1 cellular context compared by ENCODE assay signal in the genomic region with DNA sequence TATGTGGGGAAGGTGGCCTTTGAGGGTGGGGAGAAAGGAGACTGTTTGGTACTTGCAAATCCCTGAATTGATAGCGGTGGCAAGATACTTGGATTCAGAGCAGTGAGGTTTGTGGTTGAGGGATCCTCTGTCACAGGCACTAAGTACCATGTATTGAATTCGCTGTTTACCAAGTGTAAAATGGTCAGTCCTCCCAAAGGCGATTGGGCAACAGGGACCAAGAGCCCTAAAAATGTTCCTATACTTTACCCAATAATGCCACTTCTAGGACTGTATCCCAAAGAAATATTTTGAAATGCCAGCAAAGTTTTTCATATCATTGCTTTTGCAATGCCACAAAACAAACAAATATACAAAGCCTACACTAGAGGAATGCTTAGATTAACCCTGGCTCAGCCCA.
TF ChIP-seq lines count a peak whose summit lies in the region.

No MANE protein-coding gene starts in this region.

TF ChIP-seq in K562, 482 proteins besides CTCF, POLR2A, EP300 and RAD21:
- TF ChIP-seq, protein P1, sequence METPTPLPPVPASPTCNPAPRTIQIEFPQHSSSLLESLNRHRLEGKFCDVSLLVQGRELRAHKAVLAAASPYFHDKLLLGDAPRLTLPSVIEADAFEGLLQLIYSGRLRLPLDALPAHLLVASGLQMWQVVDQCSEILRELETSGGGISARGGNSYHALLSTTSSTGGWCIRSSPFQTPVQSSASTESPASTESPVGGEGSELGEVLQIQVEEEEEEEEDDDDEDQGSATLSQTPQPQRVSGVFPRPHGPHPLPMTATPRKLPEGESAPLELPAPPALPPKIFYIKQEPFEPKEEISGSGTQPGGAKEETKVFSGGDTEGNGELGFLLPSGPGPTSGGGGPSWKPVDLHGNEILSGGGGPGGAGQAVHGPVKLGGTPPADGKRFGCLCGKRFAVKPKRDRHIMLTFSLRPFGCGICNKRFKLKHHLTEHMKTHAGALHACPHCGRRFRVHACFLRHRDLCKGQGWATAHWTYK (CRISPR knock-in tag; IDR thresholded peaks at IDR 0.05) = no peak
- TF ChIP-seq CEBPG (CRISPR knock-in tag; IDR thresholded peaks at IDR 0.05) = no peak
- TF ChIP-seq CEBPG (tag; conservative IDR thresholded peaks at IDR 0.05 in 1 of 2, IDR thresholded peaks at IDR 0.05 in 1 of 2) = peak; percentile 26 to 31; a peak in 1 of 4 replicates
- TF ChIP-seq, protein P2, sequence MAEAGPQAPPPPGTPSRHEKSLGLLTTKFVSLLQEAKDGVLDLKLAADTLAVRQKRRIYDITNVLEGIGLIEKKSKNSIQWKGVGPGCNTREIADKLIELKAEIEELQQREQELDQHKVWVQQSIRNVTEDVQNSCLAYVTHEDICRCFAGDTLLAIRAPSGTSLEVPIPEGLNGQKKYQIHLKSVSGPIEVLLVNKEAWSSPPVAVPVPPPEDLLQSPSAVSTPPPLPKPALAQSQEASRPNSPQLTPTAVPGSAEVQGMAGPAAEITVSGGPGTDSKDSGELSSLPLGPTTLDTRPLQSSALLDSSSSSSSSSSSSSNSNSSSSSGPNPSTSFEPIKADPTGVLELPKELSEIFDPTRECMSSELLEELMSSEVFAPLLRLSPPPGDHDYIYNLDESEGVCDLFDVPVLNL (CRISPR knock-in tag; IDR thresholded peaks at IDR 0.05; ENCODE audit: low read depth) = no peak
- TF ChIP-seq, protein P3, sequence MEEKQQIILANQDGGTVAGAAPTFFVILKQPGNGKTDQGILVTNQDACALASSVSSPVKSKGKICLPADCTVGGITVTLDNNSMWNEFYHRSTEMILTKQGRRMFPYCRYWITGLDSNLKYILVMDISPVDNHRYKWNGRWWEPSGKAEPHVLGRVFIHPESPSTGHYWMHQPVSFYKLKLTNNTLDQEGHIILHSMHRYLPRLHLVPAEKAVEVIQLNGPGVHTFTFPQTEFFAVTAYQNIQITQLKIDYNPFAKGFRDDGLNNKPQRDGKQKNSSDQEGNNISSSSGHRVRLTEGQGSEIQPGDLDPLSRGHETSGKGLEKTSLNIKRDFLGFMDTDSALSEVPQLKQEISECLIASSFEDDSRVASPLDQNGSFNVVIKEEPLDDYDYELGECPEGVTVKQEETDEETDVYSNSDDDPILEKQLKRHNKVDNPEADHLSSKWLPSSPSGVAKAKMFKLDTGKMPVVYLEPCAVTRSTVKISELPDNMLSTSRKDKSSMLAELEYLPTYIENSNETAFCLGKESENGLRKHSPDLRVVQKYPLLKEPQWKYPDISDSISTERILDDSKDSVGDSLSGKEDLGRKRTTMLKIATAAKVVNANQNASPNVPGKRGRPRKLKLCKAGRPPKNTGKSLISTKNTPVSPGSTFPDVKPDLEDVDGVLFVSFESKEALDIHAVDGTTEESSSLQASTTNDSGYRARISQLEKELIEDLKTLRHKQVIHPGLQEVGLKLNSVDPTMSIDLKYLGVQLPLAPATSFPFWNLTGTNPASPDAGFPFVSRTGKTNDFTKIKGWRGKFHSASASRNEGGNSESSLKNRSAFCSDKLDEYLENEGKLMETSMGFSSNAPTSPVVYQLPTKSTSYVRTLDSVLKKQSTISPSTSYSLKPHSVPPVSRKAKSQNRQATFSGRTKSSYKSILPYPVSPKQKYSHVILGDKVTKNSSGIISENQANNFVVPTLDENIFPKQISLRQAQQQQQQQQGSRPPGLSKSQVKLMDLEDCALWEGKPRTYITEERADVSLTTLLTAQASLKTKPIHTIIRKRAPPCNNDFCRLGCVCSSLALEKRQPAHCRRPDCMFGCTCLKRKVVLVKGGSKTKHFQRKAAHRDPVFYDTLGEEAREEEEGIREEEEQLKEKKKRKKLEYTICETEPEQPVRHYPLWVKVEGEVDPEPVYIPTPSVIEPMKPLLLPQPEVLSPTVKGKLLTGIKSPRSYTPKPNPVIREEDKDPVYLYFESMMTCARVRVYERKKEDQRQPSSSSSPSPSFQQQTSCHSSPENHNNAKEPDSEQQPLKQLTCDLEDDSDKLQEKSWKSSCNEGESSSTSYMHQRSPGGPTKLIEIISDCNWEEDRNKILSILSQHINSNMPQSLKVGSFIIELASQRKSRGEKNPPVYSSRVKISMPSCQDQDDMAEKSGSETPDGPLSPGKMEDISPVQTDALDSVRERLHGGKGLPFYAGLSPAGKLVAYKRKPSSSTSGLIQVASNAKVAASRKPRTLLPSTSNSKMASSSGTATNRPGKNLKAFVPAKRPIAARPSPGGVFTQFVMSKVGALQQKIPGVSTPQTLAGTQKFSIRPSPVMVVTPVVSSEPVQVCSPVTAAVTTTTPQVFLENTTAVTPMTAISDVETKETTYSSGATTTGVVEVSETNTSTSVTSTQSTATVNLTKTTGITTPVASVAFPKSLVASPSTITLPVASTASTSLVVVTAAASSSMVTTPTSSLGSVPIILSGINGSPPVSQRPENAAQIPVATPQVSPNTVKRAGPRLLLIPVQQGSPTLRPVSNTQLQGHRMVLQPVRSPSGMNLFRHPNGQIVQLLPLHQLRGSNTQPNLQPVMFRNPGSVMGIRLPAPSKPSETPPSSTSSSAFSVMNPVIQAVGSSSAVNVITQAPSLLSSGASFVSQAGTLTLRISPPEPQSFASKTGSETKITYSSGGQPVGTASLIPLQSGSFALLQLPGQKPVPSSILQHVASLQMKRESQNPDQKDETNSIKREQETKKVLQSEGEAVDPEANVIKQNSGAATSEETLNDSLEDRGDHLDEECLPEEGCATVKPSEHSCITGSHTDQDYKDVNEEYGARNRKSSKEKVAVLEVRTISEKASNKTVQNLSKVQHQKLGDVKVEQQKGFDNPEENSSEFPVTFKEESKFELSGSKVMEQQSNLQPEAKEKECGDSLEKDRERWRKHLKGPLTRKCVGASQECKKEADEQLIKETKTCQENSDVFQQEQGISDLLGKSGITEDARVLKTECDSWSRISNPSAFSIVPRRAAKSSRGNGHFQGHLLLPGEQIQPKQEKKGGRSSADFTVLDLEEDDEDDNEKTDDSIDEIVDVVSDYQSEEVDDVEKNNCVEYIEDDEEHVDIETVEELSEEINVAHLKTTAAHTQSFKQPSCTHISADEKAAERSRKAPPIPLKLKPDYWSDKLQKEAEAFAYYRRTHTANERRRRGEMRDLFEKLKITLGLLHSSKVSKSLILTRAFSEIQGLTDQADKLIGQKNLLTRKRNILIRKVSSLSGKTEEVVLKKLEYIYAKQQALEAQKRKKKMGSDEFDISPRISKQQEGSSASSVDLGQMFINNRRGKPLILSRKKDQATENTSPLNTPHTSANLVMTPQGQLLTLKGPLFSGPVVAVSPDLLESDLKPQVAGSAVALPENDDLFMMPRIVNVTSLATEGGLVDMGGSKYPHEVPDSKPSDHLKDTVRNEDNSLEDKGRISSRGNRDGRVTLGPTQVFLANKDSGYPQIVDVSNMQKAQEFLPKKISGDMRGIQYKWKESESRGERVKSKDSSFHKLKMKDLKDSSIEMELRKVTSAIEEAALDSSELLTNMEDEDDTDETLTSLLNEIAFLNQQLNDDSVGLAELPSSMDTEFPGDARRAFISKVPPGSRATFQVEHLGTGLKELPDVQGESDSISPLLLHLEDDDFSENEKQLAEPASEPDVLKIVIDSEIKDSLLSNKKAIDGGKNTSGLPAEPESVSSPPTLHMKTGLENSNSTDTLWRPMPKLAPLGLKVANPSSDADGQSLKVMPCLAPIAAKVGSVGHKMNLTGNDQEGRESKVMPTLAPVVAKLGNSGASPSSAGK (IDR thresholded peaks at IDR 0.05) = no peak
- no peak for TF ChIP-seq PPARD (CRISPR knock-in tag; IDR thresholded peaks at IDR 0.05)
- no peak for TF ChIP-seq ZNF232 (CRISPR knock-in tag; IDR thresholded peaks at IDR 0.05)
- TF ChIP-seq, protein P4, sequence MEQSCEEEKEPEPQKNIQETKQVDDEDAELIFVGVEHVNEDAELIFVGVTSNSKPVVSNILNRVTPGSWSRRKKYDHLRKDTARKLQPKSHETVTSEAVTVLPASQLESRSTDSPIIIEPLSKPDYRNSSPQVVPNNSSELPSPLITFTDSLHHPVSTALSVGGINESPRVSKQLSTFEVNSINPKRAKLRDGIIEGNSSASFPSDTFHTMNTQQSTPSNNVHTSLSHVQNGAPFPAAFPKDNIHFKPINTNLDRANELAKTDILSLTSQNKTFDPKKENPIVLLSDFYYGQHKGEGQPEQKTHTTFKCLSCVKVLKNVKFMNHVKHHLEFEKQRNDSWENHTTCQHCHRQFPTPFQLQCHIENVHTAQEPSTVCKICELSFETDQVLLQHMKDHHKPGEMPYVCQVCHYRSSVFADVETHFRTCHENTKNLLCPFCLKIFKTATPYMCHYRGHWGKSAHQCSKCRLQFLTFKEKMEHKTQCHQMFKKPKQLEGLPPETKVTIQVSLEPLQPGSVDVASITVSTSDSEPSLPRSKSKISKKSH (CRISPR knock-in tag; IDR thresholded peaks at IDR 0.05) = no peak
- TF ChIP-seq CEBPB (tag; IDR thresholded peaks at IDR 0.05) = peak; percentile 50
- TF ChIP-seq TBP (optimal IDR thresholded peaks at IDR 0.05; ENCODE audit: low read depth, low read length) = no peak
- no peak for TF ChIP-seq RBM34 (IDR thresholded peaks at IDR 0.05; ENCODE audit: borderline replicate concordance, insufficient read depth, low read length)
- 0 out of 2 replicates have a peak, but pooled peaks have one; percentile 32 for TF ChIP-seq GTF2A2 (tag; IDR thresholded peaks at IDR 0.05)
- TF ChIP-seq TRIM24 (IDR thresholded peaks at IDR 0.05) = no peak
- TF ChIP-seq, protein P5, sequence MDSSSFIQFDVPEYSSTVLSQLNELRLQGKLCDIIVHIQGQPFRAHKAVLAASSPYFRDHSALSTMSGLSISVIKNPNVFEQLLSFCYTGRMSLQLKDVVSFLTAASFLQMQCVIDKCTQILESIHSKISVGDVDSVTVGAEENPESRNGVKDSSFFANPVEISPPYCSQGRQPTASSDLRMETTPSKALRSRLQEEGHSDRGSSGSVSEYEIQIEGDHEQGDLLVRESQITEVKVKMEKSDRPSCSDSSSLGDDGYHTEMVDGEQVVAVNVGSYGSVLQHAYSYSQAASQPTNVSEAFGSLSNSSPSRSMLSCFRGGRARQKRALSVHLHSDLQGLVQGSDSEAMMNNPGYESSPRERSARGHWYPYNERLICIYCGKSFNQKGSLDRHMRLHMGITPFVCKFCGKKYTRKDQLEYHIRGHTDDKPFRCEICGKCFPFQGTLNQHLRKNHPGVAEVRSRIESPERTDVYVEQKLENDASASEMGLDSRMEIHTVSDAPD (CRISPR knock-in tag; IDR thresholded peaks at IDR 0.05) = no peak
- TF ChIP-seq DMBX1 (CRISPR knock-in tag; IDR thresholded peaks at IDR 0.05; ENCODE audit: borderline replicate concordance) = no peak
